ENCODE assay signal across 20 cellular contexts in genomic region chr2:143482761-143483160, GRCh38.
DNase-seq lines count a peak whose midpoint lies in the region; ATAC-seq and TF ChIP-seq lines count a peak whose summit lies in the region.
"Had no signal": no experiment of that assay in that cellular context is flagged by ENCODE, and none has a peak within 500 bp of the region (broad histone marks: within the 10 kb centered on the region; RNA-seq: fewer than 3 reads in every experiment).

No MANE protein-coding gene starts in this region.

- TF ChIP-seq CTCF in heart right ventricle (IDR thresholded peaks at IDR 0.05) (no peak), psoas muscle (IDR thresholded peaks at IDR 0.05) (no peak)

- 49 to 51% methylated on average over 5 of the region's 5 CpGs for WGBS in heart right ventricle, 2 donors
- WGBS in psoas muscle, 3 donors: 24 to 37% (median 25%) methylated on average over 5 of the region's 5 CpGs

- DNase-seq in Right ventricle myocardium inferior (ENCODE audit: missing footprints): no peak
- DNase-seq in cardiac septum (ENCODE audit: low spot score): no peak
- DNase-seq in heart right ventricle: no peak
- DNase-seq in psoas muscle: no peak
- no peak for DNase-seq in activated CD4-positive, alpha-beta T cell treated with anti-CD3 and anti-CD28 coated beads, Interleukin-2, amount 50 U/mL, for 48 hours
- DNase-seq: activated CD4-positive, alpha-beta T cell treated with anti-CD3 and anti-CD28 coated beads, Interleukin-2, amount 50 U/mL, for 1 hour; activated naive CD4-positive, alpha-beta T cell treated with anti-CD3 and anti-CD28 coated beads for 36 hours; dermis blood vessel endothelial cell; erythroblast; GOT3; hippocampal formation; NCI-H2029 treated with DMSO at 0.1 percent for 48 hours; NCI-H524 treated with DMSO at 0.1 percent for 48 hours; nucleus accumbens; OCI-M1; upper lobe of left lung had no signal

- peak overlapping the region; percentile 33 to 90 (median 76) for H3K27ac ChIP-seq in heart right ventricle
- H3K27ac ChIP-seq in psoas muscle: peak overlapping the region; percentile 51

- no peaks in the 10 kb centered on the region for H3K36me3 ChIP-seq in heart right ventricle
- no peaks in the 10 kb centered on the region for H3K36me3 ChIP-seq in psoas muscle (ENCODE audit: insufficient read depth in 1 of 2, low read depth in 1 of 2)
- H3K36me3 ChIP-seq: upper lobe of left lung had no signal

- H3K27me3 ChIP-seq in heart right ventricle (no peaks in the 10 kb centered on the region), psoas muscle (ENCODE audit: insufficient read depth in 3 of 3, low read length in 2 of 3) (no peaks in the 10 kb centered on the region)
- H3K27me3 ChIP-seq: upper lobe of left lung had no signal

- peaks cover 0 to 21% (median 8%) of the 10 kb centered on the region in 9 donors for H3K4me1 ChIP-seq in heart right ventricle
- H3K4me1 ChIP-seq in psoas muscle: peaks cover 4% of the 10 kb centered on the region

- no peak overlapping the region for H3K4me3 ChIP-seq in heart right ventricle
- no peak overlapping the region for H3K4me3 ChIP-seq in psoas muscle
- H3K4me3 ChIP-seq: skin epidermis, upper lobe of left lung had no signal

- ATAC-seq in Right ventricle myocardium inferior: peak; percentile 65
- ATAC-seq in heart right ventricle: peak in 7 of 8 donors; percentile 47 to 79 (median 72)
- ATAC-seq in psoas muscle: peak in 1 of 4 donors; percentile 61
- no peak for ATAC-seq in HG03045 (IDR thresholded peaks at IDR 0.05; ENCODE audit: unreplicated experiment)
- no peak for ATAC-seq in GM21515 (IDR thresholded peaks at IDR 0.05; ENCODE audit: unreplicated experiment)
- ATAC-seq in HG02571 (IDR thresholded peaks at IDR 0.05; ENCODE audit: unreplicated experiment): no peak

- H3K9me3 ChIP-seq in heart right ventricle: no peaks in the 10 kb centered on the region
- H3K9me3 ChIP-seq in psoas muscle: no peaks in the 10 kb centered on the region
- H3K9me3 ChIP-seq: upper lobe of left lung had no signal

- intact Hi-C loops in Right ventricle myocardium inferior (cut with DNase I): loop anchor here (5.0 kb wide), 1 partner anchor 50 kb away; no protein-coding TSS in a partner anchor
- intact Hi-C loops in cardiac septum (cut with DNase I): loop anchor here (10.0 kb wide), 1 partner anchor 1632 kb away; no protein-coding TSS in a partner anchor
- intact Hi-C loops in heart right ventricle (cut with DNase I): loop anchor here in 2 of 10 donors (5.0 kb wide), 2 partner anchors 40 to 45 kb away; no protein-coding TSS in a partner anchor
- intact Hi-C loops in psoas muscle (cut with DNase I): no loop called here

Comparison
In these comparisons a context has a peak if more than half of its experiments do, and no peak if none do; other contexts are left out.
1. ATAC-seq: peak in Right ventricle myocardium inferior (single experiment) and heart right ventricle (7 of 8); none in HG03045 (single experiment), GM21515 (single experiment) and HG02571 (single experiment).
2. intact Hi-C loops: an anchor here in Right ventricle myocardium inferior (5.0 kb wide) and cardiac septum (10.0 kb wide); none called in psoas muscle.